ENCODE assay signal across 14 cellular contexts in the genomic region with DNA sequence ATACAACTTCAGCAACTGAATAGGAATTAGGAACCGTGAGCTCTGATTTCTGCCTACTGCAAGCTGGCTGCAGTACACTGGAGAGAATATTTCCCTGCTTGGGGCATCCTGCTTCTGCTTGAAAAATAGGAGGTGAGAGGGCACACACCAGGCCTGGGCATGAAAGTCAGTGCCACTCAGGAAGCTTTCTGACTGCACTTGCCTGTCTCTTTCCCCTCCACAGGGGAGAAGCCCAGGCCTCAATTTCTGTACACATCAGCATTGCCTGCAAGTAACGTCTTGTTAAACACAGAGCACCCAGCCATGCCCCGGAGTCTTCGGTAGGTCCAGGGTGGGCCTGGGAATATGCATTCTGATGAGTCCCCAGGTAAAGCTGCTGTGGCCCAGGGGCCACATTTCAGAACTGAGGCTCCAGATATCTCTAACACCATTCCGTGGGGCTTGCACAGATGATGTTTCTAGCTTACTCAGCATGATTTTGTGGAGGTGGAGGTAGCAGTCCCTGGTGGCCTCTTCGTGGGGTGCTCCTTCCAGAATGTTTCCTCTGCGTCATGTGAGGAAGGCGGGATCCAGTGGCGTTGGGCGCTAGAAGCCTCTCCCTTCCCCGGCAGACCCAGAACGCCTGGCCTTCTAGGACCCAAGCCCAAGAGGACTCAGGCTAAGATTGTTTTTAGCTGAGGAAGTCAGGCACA.
DNase-seq lines count a peak whose midpoint lies in the region; ATAC-seq and TF ChIP-seq lines count a peak whose summit lies in the region.
"Had no signal": no experiment of that assay in that cellular context is flagged by ENCODE, and none has a peak within 500 bp of the region (broad histone marks: within the 10 kb centered on the region; RNA-seq: fewer than 3 reads in every experiment).

No MANE protein-coding gene starts in this region.

- H2BK20ac ChIP-seq in IMR-90 (ENCODE audit: low read depth, low read length), result no peak overlapping the region

- no peaks in the 10 kb centered on the region for H3K36me3 ChIP-seq in IMR-90 (ENCODE audit: control insufficient read depth, insufficient read depth, low read length)
- no peaks in the 10 kb centered on the region for H3K36me3 ChIP-seq in NT2/D1 (ENCODE audit: insufficient read depth, insufficient read length, low read length)
- H3K36me3 ChIP-seq in gastroesophageal sphincter, result no peaks in the 10 kb centered on the region
- H3K36me3 ChIP-seq in psoas muscle (ENCODE audit: insufficient read depth in 1 of 2, low read depth in 1 of 2), result no peaks in the 10 kb centered on the region
- H3K36me3 ChIP-seq in effector memory CD4-positive, alpha-beta T cell (ENCODE audit: control insufficient read depth, insufficient read depth, low read length), result no peaks in the 10 kb centered on the region
- H3K36me3 ChIP-seq: SJSA1, uterus had no signal

- H4K8ac ChIP-seq in IMR-90 (ENCODE audit: low read depth in 2 of 2, low read length in 2 of 2), result no peak overlapping the region

- H3K23ac ChIP-seq in IMR-90 (ENCODE audit: low read depth, low read length), result no peak overlapping the region

- H4K20me1 ChIP-seq in IMR-90 (ENCODE audit: insufficient read depth, low read length), result no peaks in the 10 kb centered on the region

- no peak overlapping the region for H2AK5ac ChIP-seq in IMR-90 (ENCODE audit: low read depth, low read length)

- TF ChIP-seq CTCF in IMR-90 (conservative IDR thresholded peaks at IDR 0.05; ENCODE audit: low read depth, low read length) (no peak), gastroesophageal sphincter (IDR thresholded peaks at IDR 0.05) (no peak), psoas muscle (IDR thresholded peaks at IDR 0.05) (no peak)

- no peaks in the 10 kb centered on the region for H3K9me1 ChIP-seq in IMR-90 (ENCODE audit: insufficient read depth, low read length)

- H3K9me3 ChIP-seq in IMR-90 (ENCODE audit: control insufficient read depth, insufficient read depth, low read length), result no peaks in the 10 kb centered on the region
- no peaks in the 10 kb centered on the region for H3K9me3 ChIP-seq in NT2/D1 (ENCODE audit: insufficient read depth, low read length)
- H3K9me3 ChIP-seq in gastroesophageal sphincter, result no peaks in the 10 kb centered on the region
- H3K9me3 ChIP-seq in psoas muscle, result no peaks in the 10 kb centered on the region
- H3K9me3 ChIP-seq in effector memory CD4-positive, alpha-beta T cell (ENCODE audit: control insufficient read depth, low read length), result no peaks in the 10 kb centered on the region
- H3K9me3 ChIP-seq: SJSA1, uterus had no signal

- POLR2A ChIA-PET in IMR-90 (lab: Charles Lee; ENCODE audit: unreplicated experiment), result no interaction called here

- in situ Hi-C loops in IMR-90 (cut with MboI; ENCODE audit: low sequenced_read_pairs), result no loop called here

- no peak overlapping the region for H3K18ac ChIP-seq in IMR-90 (ENCODE audit: low read depth, low read length)

- intact Hi-C loops in IMR-90 (cut with micrococcal nuclease) (no loop called here), psoas muscle (cut with DNase I) (loop anchor here in 1 of 2 donors (5.0 kb wide), 1 partner anchor 117 kb away; no protein-coding TSS in a partner anchor)

- no peak overlapping the region for H2BK15ac ChIP-seq in IMR-90 (ENCODE audit: low read depth, low read length)

- no peak overlapping the region for H4K91ac ChIP-seq in IMR-90 (ENCODE audit: insufficient read depth, low read depth, low read length)

- H2AFZ ChIP-seq in IMR-90 (replicated peaks; ENCODE audit: low read length, poor library complexity), result no peak overlapping the region
- H2AFZ ChIP-seq: GM23248 had no signal

- H3K79me1 ChIP-seq in IMR-90 (ENCODE audit: low read depth in 1 of 2, low read length in 2 of 2), result no peaks in the 10 kb centered on the region

- no peak overlapping the region for H3K4me3 ChIP-seq in IMR-90 (ENCODE audit: insufficient read depth, low read depth, low read length)
- no peak overlapping the region for H3K4me3 ChIP-seq in NT2/D1 (ENCODE audit: insufficient read length, low read depth)
- no peak overlapping the region for H3K4me3 ChIP-seq in gastroesophageal sphincter
- no peak overlapping the region for H3K4me3 ChIP-seq in psoas muscle
- H3K4me3 ChIP-seq in effector memory CD4-positive, alpha-beta T cell (ENCODE audit: insufficient read depth, low read depth, low read length, poor library complexity, severe bottlenecking), result no peak overlapping the region
- H3K4me3 ChIP-seq: GM23248, SJSA1, uterus had no signal

- H3K4ac ChIP-seq in IMR-90 (ENCODE audit: low read depth, low read length), result no peak overlapping the region

- no peak overlapping the region for H2AK9ac ChIP-seq in IMR-90 (replicated peaks; ENCODE audit: low read depth, low read length, poor library complexity)

- dilution Hi-C loops in IMR-90 (cut with HindIII; ENCODE audit: low sequenced_read_pairs, unreplicated experiment), result no loop called here

- no TSS peak for BruUV-seq in IMR-90 (replicated peaks; lab: Mats Ljungman, UMichigan)

- H3K27ac ChIP-seq in IMR-90 (ENCODE audit: insufficient read depth, low read length), result no peak overlapping the region
- H3K27ac ChIP-seq in gastroesophageal sphincter, result peak overlapping the region in 3 of 4 donors; percentile 46 to 78 (median 66)
- peak overlapping the region; percentile 78 for H3K27ac ChIP-seq in psoas muscle
- no peak overlapping the region for H3K27ac ChIP-seq in effector memory CD4-positive, alpha-beta T cell (ENCODE audit: insufficient read depth, low read length, poor library complexity, severe bottlenecking)
- H3K27ac ChIP-seq: GM23248, SJSA1, uterus had no signal

- WGBS in IMR-90 (ENCODE audit: extremely low coverage in 2 of 2, insufficient read length in 1 of 2), 2 experiments, result no CpG with 5 or more reads among the region's 12 CpGs
- WGBS in gastroesophageal sphincter (ENCODE audit: low coverage in 1 of 2), 2 donors, result 20 to 66% methylated on average over 1 to 3 of the region's 12 CpGs
- WGBS in psoas muscle, 3 donors, result 61 to 80% (median 70%) methylated on average over 12 of the region's 12 CpGs

- no peak overlapping the region for H3K14ac ChIP-seq in IMR-90 (replicated peaks; ENCODE audit: low read depth, low read length)

- TF ChIP-seq RAD21 in IMR-90 (IDR thresholded peaks at IDR 0.05; ENCODE audit: low read length), result no peak

- H3K9ac ChIP-seq in IMR-90 (ENCODE audit: low read depth, low read length) (no peak overlapping the region), NT2/D1 (ENCODE audit: insufficient read length, low read depth) (peak overlapping the region; percentile 39)
- H3K9ac ChIP-seq: GM23248 had no signal

- TF ChIP-seq POLR2A in IMR-90 (IDR thresholded peaks at IDR 0.05; ENCODE audit: low read depth, low read length), result no peak
- no peak for TF ChIP-seq POLR2A in gastroesophageal sphincter (IDR thresholded peaks at IDR 0.05)

- H2BK5ac ChIP-seq in IMR-90 (ENCODE audit: low read depth, low read length, poor library complexity, severe bottlenecking), result no peak overlapping the region

- H4K5ac ChIP-seq in IMR-90 (ENCODE audit: low read depth, low read length), result no peak overlapping the region

- CTCF ChIA-PET in IMR-90 (lab: Yijun Ruan, JAX), result no interaction called here

- H3K27me3 ChIP-seq in IMR-90 (ENCODE audit: control insufficient read depth, insufficient read depth, low read length), result peaks cover 2% of the 10 kb centered on the region; the same call in 1 of the 2 replicates
- no peaks in the 10 kb centered on the region for H3K27me3 ChIP-seq in NT2/D1 (ENCODE audit: insufficient read depth, insufficient read length)
- H3K27me3 ChIP-seq in gastroesophageal sphincter, result no peaks in the 10 kb centered on the region
- no peaks in the 10 kb centered on the region for H3K27me3 ChIP-seq in psoas muscle (ENCODE audit: insufficient read depth in 3 of 3, low read length in 2 of 3)
- H3K27me3 ChIP-seq in effector memory CD4-positive, alpha-beta T cell (replicated peaks; ENCODE audit: control insufficient read depth, insufficient read depth, low read length, poor library complexity, severe bottlenecking), result no peaks in the 10 kb centered on the region
- H3K27me3 ChIP-seq: SJSA1, uterus had no signal

- no peak for DNase-seq in IMR-90
- DNase-seq in NT2/D1 (ENCODE audit: low read depth, low spot score), result no peak
- no peak for DNase-seq in psoas muscle
- DNase-seq in OCI-M1 (lab: John Stamatoyannopoulos, UW), result no peak
- DNase-seq in effector memory CD4-positive, alpha-beta T cell, result no peak
- DNase-seq in activated T-cell treated with anti-CD3 and anti-CD28 coated beads, Interleukin-2, amount 50 U/mL, for 1 hour, result no peak
- DNase-seq: cerebellar nuclear complex; kidney; NCI-H2029; stimulated activated naive CD4-positive, alpha-beta T cell treated with Interleukin-2 at 50 U/mL for 16 hours; uterus had no signal

- H3K4me1 ChIP-seq in IMR-90 (ENCODE audit: control insufficient read depth, insufficient read depth, low read length) (no peaks in the 10 kb centered on the region), NT2/D1 (ENCODE audit: insufficient read depth, insufficient read length) (peaks cover 16% of the 10 kb centered on the region), gastroesophageal sphincter (peaks cover 0 to 31% (median 15%) of the 10 kb centered on the region in 3 donors), psoas muscle (peaks cover 25% of the 10 kb centered on the region)
- H3K4me1 ChIP-seq in effector memory CD4-positive, alpha-beta T cell (ENCODE audit: control insufficient read depth, insufficient read depth, low read length, poor library complexity, severe bottlenecking), result no peaks in the 10 kb centered on the region
- H3K4me1 ChIP-seq: SJSA1, uterus had no signal

- no peak overlapping the region for H3K56ac ChIP-seq in IMR-90 (ENCODE audit: extremely low read depth, insufficient read depth, low read length)

- no peak for ATAC-seq in IMR-90 (ENCODE audit: low read depth)
- no peak for ATAC-seq in gastroesophageal sphincter
- ATAC-seq in psoas muscle, result peak in 3 of 4 donors; percentile 0 to 11 (median 9)

- no peak overlapping the region for H3K4me2 ChIP-seq in IMR-90 (ENCODE audit: low read depth, low read length)

- TF ChIP-seq EP300 in gastroesophageal sphincter (IDR thresholded peaks at IDR 0.05), result no peak

- H2BK120ac ChIP-seq in IMR-90 (ENCODE audit: low read depth, low read length), result no peak overlapping the region

TF ChIP-seq in IMR-90, 13 proteins besides CTCF, POLR2A, EP300 and RAD21:
- no peak for TF ChIP-seq NFE2L2 (IDR thresholded peaks at IDR 0.05; ENCODE audit: low read depth, low read length)
- no peak for TF ChIP-seq CHD1 (IDR thresholded peaks at IDR 0.05; ENCODE audit: low read depth, low read length)
- peak; percentile 41 for TF ChIP-seq MAFK (IDR thresholded peaks at IDR 0.05; ENCODE audit: low read depth, low read length)
- no peak for TF ChIP-seq MXI1 (IDR thresholded peaks at IDR 0.05; ENCODE audit: borderline replicate concordance, low read depth, low read length)

Comparison
In these comparisons a context has a peak if more than half of its experiments do, and no peak if none do; other contexts are left out.
1. ATAC-seq: peak in psoas muscle (3 of 4); none in IMR-90 (single experiment) and gastroesophageal sphincter (single experiment).
2. H3K27ac ChIP-seq: peak in gastroesophageal sphincter (3 of 4) and psoas muscle (single experiment); none in IMR-90 (single experiment) and effector memory CD4-positive, alpha-beta T cell (single experiment).